Comparison of ENCODE assay signal across 1 cellular context in the genomic region with DNA sequence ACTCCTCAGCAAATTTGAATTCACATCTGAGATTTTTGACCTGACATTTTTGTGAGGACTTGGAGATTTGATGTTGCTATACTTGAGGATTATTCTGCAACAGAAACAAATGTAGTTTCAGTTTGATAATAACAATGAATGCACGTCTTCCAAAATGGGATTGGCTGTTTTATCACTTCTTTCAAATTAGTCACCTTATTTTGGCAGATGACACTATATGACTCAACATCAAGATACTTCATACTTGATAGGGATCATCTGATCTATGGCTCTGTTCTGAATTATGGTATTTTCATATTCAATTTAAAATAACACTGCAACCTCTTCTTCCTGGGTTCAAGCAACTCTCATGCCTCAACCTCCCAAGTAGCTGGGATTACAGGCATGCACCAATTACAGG.
A peak's percentile ranks its signal among the peaks of the same experiment; 100 is the strongest.
TF ChIP-seq lines count a peak whose summit lies in the region.

No MANE protein-coding gene starts in this region.

TF ChIP-seq in SK-N-SH, 30 proteins besides CTCF, POLR2A, EP300 and RAD21 (continued from another document):
- no peak for TF ChIP-seq CHD2 (IDR thresholded peaks at IDR 0.05; ENCODE audit: low read length, partially characterized antibody)
- TF ChIP-seq NRF1 (IDR thresholded peaks at IDR 0.05; ENCODE audit: low read depth, low read length): no peak
- TF ChIP-seq IRF3 (IDR thresholded peaks at IDR 0.05; ENCODE audit: low read depth, low read length): no peak
- no peak for TF ChIP-seq FOXM1 (IDR thresholded peaks at IDR 0.05; ENCODE audit: low read depth)
- no peak for TF ChIP-seq GABPA (IDR thresholded peaks at IDR 0.05; ENCODE audit: low read depth)
- TF ChIP-seq, protein P1, sequence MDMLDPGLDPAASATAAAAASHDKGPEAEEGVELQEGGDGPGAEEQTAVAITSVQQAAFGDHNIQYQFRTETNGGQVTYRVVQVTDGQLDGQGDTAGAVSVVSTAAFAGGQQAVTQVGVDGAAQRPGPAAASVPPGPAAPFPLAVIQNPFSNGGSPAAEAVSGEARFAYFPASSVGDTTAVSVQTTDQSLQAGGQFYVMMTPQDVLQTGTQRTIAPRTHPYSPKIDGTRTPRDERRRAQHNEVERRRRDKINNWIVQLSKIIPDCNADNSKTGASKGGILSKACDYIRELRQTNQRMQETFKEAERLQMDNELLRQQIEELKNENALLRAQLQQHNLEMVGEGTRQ (IDR thresholded peaks at IDR 0.05; ENCODE audit: borderline replicate concordance, low read depth, low read length): no peak
- no peak for TF ChIP-seq MEF2A (IDR thresholded peaks at IDR 0.05; ENCODE audit: borderline replicate concordance, low read depth)
- no peak for TF ChIP-seq EZH2phosphoT487 (IDR thresholded peaks at IDR 0.05; ENCODE audit: borderline replicate concordance, low read depth)
- peak; percentile 80 for TF ChIP-seq NFIC (IDR thresholded peaks at IDR 0.05; ENCODE audit: borderline replicate concordance)
- no peak for TF ChIP-seq MXI1 (IDR thresholded peaks at IDR 0.05; ENCODE audit: low read depth, low read length)
- no peak for TF ChIP-seq YY1 (IDR thresholded peaks at IDR 0.05; ENCODE audit: low read depth)
- peak; percentile 89 for TF ChIP-seq JUND (IDR thresholded peaks at IDR 0.05)
- 0 out of 2 replicates have a peak, but pooled peaks have one; percentile 25 for TF ChIP-seq TEAD4 (IDR thresholded peaks at IDR 0.05; ENCODE audit: borderline replicate concordance, insufficient read depth)
- TF ChIP-seq RXRA (IDR thresholded peaks at IDR 0.05; ENCODE audit: borderline replicate concordance, low read depth): 0 out of 2 replicates have a peak, but pooled peaks have one; percentile 23
- TF ChIP-seq FOXJ3 (CRISPR knock-in tag; IDR thresholded peaks at IDR 0.05): no peak
- TF ChIP-seq, protein P2, sequence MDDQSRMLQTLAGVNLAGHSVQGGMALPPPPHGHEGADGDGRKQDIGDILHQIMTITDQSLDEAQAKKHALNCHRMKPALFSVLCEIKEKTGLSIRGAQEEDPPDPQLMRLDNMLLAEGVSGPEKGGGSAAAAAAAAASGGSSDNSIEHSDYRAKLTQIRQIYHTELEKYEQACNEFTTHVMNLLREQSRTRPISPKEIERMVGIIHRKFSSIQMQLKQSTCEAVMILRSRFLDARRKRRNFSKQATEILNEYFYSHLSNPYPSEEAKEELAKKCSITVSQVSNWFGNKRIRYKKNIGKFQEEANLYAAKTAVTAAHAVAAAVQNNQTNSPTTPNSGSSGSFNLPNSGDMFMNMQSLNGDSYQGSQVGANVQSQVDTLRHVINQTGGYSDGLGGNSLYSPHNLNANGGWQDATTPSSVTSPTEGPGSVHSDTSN (IDR thresholded peaks at IDR 0.05): peak; percentile 85
- TF ChIP-seq ELF1 (IDR thresholded peaks at IDR 0.05): no peak
- TF ChIP-seq, protein P3, sequence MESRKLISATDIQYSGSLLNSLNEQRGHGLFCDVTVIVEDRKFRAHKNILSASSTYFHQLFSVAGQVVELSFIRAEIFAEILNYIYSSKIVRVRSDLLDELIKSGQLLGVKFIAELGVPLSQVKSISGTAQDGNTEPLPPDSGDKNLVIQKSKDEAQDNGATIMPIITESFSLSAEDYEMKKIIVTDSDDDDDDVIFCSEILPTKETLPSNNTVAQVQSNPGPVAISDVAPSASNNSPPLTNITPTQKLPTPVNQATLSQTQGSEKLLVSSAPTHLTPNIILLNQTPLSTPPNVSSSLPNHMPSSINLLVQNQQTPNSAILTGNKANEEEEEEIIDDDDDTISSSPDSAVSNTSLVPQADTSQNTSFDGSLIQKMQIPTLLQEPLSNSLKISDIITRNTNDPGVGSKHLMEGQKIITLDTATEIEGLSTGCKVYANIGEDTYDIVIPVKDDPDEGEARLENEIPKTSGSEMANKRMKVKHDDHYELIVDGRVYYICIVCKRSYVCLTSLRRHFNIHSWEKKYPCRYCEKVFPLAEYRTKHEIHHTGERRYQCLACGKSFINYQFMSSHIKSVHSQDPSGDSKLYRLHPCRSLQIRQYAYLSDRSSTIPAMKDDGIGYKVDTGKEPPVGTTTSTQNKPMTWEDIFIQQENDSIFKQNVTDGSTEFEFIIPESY (IDR thresholded peaks at IDR 0.05; ENCODE audit: borderline replicate concordance, low read depth): no peak
- no peak for TF ChIP-seq SMC3 (IDR thresholded peaks at IDR 0.05; ENCODE audit: low read depth, low read length)
- TF ChIP-seq FOSL2 (IDR thresholded peaks at IDR 0.05; ENCODE audit: borderline replicate concordance, low read depth): peak; percentile 90
- peak; percentile 72; the same call in 1 of the 2 replicates for TF ChIP-seq POLR2AphosphoS5 (IDR thresholded peaks at IDR 0.05; ENCODE audit: low read depth, low read length)
- no peak for TF ChIP-seq TAF1 (IDR thresholded peaks at IDR 0.05; ENCODE audit: borderline replicate concordance, low read depth, low read length)
- TF ChIP-seq REST (IDR thresholded peaks at IDR 0.05; ENCODE audit: low read depth, low read length): no peak
- peak; percentile 83 for TF ChIP-seq TCF12 (IDR thresholded peaks at IDR 0.05)
- no peak for TF ChIP-seq RCOR1 (IDR thresholded peaks at IDR 0.05; ENCODE audit: low read length)
- no peak for TF ChIP-seq GATA2 (CRISPR knock-in tag; IDR thresholded peaks at IDR 0.05)
- no peak for TF ChIP-seq SIN3A (IDR thresholded peaks at IDR 0.05; ENCODE audit: borderline replicate concordance, low read depth, low read length)
TF ChIP-seq in SK-N-SH: peak in this region for 8.
